7 cellular contexts compared by ENCODE assay signal in genomic region chr3:125129512-125129962, GRCh38.
DNase-seq lines count a peak whose midpoint lies in the region; ATAC-seq and TF ChIP-seq lines count a peak whose summit lies in the region.

No MANE protein-coding gene starts in this region.

- ATAC-seq in Panc1 = peak; percentile 67
- no peak for ATAC-seq in GM21529 (IDR thresholded peaks at IDR 0.05; ENCODE audit: unreplicated experiment)

- DNase-seq in HFFc6 (peak; percentile 98), Panc1 (ENCODE audit: low read depth, low spot score) (no peak), fibroblast of peridontal ligament (ENCODE audit: extremely low read depth) (peak; percentile 100), renal cortical epithelial cell (ENCODE audit: low read depth) (peak; percentile 80)
- no peak for DNase-seq in stimulated activated CD4-positive, alpha-beta T cell treated with anti-CD3 and anti-CD28 coated beads, Interleukin-1b, Interleukin-23, amount 100 ng/mL, for 48 hours
- no peak for DNase-seq in activated CD4-positive, alpha-beta T cell treated with anti-CD3 and anti-CD28 coated beads, Interleukin-2, amount 50 U/mL, for 1 hour

- H3K4me3 Mint-ChIP-seq in HFFc6 = peak overlapping the region; percentile 75

- H3K4me3 ChIP-seq in Panc1 (ENCODE audit: low read depth in 2 of 2, low read length in 2 of 2) = no peak overlapping the region

- H3K27ac Mint-ChIP-seq in HFFc6 = peak overlapping the region; percentile 98

- POLR2A ChIA-PET in Panc1 (lab: Charles Lee) = interaction anchor here (0.6 kb wide), 1 partner anchor 12 kb away, joined by 3 read pairs; no protein-coding TSS in a partner anchor

- H3K9me3 ChIP-seq in Panc1 (ENCODE audit: control insufficient read depth, insufficient read depth, low read depth, low read length) = no peaks in the 10 kb centered on the region

- H3K36me3 ChIP-seq in Panc1 (ENCODE audit: control insufficient read depth, insufficient read depth, low read length) = no peaks in the 10 kb centered on the region

- H3K9me3 Mint-ChIP-seq in HFFc6 = no peaks in the 10 kb centered on the region

- in situ Hi-C loops in Panc1 (cut with HindIII; ENCODE audit: low pct_unique_long_range_greater_than_20kb, low sequenced_read_pairs) = no loop called here

- peaks cover 51% of the 10 kb centered on the region for H3K4me1 Mint-ChIP-seq in HFFc6 (ENCODE audit: low read depth)

- peak overlapping the region; percentile 80 for H3K27ac ChIP-seq in Panc1 (ENCODE audit: low read length)

- H3K27me3 ChIP-seq in Panc1 (ENCODE audit: control insufficient read depth, insufficient read depth, low read length) = no peaks in the 10 kb centered on the region

- CTCF ChIA-PET in Panc1 (lab: Charles Lee) = no interaction called here

- intact Hi-C loops in Panc1 (cut with micrococcal nuclease; ENCODE audit: unreplicated experiment) = no loop called here

- TF ChIP-seq CTCF in HFFc6 (IDR thresholded peaks at IDR 0.05) = no peak
- TF ChIP-seq CTCF in Panc1 (IDR thresholded peaks at IDR 0.05) = no peak

- no TSS peak for BruUV-seq in Panc1 (replicated peaks; lab: Mats Ljungman, UMichigan)

- H3K27me3 Mint-ChIP-seq in HFFc6 (ENCODE audit: insufficient read depth) = peaks cover 2% of the 10 kb centered on the region

- no peaks in the 10 kb centered on the region for H3K36me3 Mint-ChIP-seq in HFFc6 (ENCODE audit: low read depth)

- H3K4me1 ChIP-seq in Panc1 (ENCODE audit: control insufficient read depth, insufficient read depth, low read length) = peaks cover 14% of the 10 kb centered on the region

Comparison
In these comparisons a context has a peak if more than half of its experiments do, and no peak if none do; other contexts are left out.
1. DNase-seq: peak in HFFc6 (single experiment), fibroblast of peridontal ligament (single experiment) and renal cortical epithelial cell (single experiment); none in Panc1 (single experiment), stimulated activated CD4-positive, alpha-beta T cell treated with anti-CD3 and anti-CD28 coated beads, Interleukin-1b, Interleukin-23, amount 100 ng/mL, for 48 hours (single experiment) and activated CD4-positive, alpha-beta T cell treated with anti-CD3 and anti-CD28 coated beads, Interleukin-2, amount 50 U/mL, for 1 hour (single experiment).